30 cellular contexts compared by ENCODE assay signal in the genomic region with DNA sequence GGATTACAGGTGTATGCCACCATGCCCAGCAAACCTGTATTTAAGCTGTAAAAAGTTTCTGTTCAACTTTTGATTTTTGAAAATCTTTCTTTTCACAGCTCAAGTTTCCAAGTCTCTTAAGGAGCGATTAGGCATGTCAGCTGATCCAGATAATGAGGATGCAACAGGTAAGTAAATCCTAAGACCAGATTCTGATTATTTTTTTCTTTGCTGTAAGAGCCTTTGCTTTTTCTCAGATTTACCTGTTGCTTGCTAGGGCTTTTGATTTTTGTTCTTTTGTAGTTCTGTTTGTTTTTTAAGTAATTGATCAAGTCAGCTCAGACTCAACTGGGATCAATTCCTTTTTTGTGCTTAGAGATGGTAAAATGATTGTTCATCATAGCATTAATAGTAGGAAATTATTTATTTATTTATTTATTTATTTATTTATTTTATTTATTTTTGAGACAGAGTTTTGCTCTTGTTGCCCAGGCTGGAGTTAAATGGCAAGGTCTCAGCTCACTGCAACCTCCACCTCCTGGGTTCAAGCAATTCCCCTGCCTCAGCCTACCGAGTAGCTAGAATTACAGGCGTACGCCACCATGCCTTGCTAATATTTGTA.
"Had no signal": no experiment of that assay in that cellular context is flagged by ENCODE, and none has a peak within 500 bp of the region (broad histone marks: within the 10 kb centered on the region; RNA-seq: fewer than 3 reads in every experiment).

No MANE protein-coding gene starts in this region.

- H3K9me3 ChIP-seq: adrenal gland, body of pancreas, esophagus muscularis mucosa, gastrocnemius medialis, heart left ventricle had no signal

- H3K4me1 Mint-ChIP-seq: activated CD4-positive, alpha-beta memory T cell treated with anti-CD3 and anti-CD28 coated beads, Interleukin-2, amount 10 ng/mL, durations not matched to agents 7 days and 5 days; activated CD4-positive, alpha-beta T cell treated with anti-CD3 and anti-CD28 coated beads, Interleukin-2, amount 10 ng/mL, durations not matched to agents 7 days and 5 days; activated naive CD4-positive, alpha-beta T cell treated with anti-CD3 and anti-CD28 coated beads, Interleukin-2, amount 10 ng/mL, durations not matched to agents 7 days and 5 days; activated naive CD8-positive, alpha-beta T cell treated with anti-CD3 and anti-CD28 coated beads, Interleukin-2, amount 50 U/mL, for 24 hours had no signal

- H3K4me3 Mint-ChIP-seq: activated CD4-positive, alpha-beta memory T cell treated with anti-CD3 and anti-CD28 coated beads, Interleukin-2, amount 10 ng/mL, durations not matched to agents 7 days and 5 days; activated CD4-positive, alpha-beta T cell treated with anti-CD3 and anti-CD28 coated beads, Interleukin-2, amount 10 ng/mL, durations not matched to agents 7 days and 5 days; activated naive CD4-positive, alpha-beta T cell treated with anti-CD3 and anti-CD28 coated beads, Interleukin-2, amount 10 ng/mL, durations not matched to agents 7 days and 5 days; activated naive CD8-positive, alpha-beta T cell treated with anti-CD3 and anti-CD28 coated beads, Interleukin-2, amount 50 U/mL, for 24 hours; activated T-cell treated with anti-CD3 and anti-CD28 coated beads, Interleukin-2, amount 50 U/mL, for 24 hours; activated T-cell treated with anti-CD3 and anti-CD28 coated beads, Interleukin-2, amount 50 U/mL, for 72 hours; WTC11 had no signal

- H3K4me3 ChIP-seq: adrenal gland, body of pancreas, esophagus muscularis mucosa, gastrocnemius medialis, heart left ventricle had no signal

- H3K27me3 Mint-ChIP-seq: activated CD4-positive, alpha-beta memory T cell treated with anti-CD3 and anti-CD28 coated beads, Interleukin-2, amount 10 ng/mL, durations not matched to agents 7 days and 5 days; activated CD4-positive, alpha-beta T cell treated with anti-CD3 and anti-CD28 coated beads, Interleukin-2, amount 10 ng/mL, durations not matched to agents 7 days and 5 days; activated naive CD4-positive, alpha-beta T cell treated with anti-CD3 and anti-CD28 coated beads, Interleukin-2, amount 10 ng/mL, durations not matched to agents 7 days and 5 days; activated naive CD8-positive, alpha-beta T cell treated with anti-CD3 and anti-CD28 coated beads, Interleukin-2, amount 50 U/mL, for 24 hours; activated T-cell treated with anti-CD3 and anti-CD28 coated beads, Interleukin-2, amount 50 U/mL, for 24 hours had no signal

- DNase-seq: activated CD4-positive, alpha-beta memory T cell treated with anti-CD3 and anti-CD28 coated beads, Interleukin-2, amount 10 ng/mL, durations not matched to agents 7 days and 5 days; activated CD4-positive, alpha-beta T cell treated with anti-CD3 and anti-CD28 coated beads for 1 hour; activated CD4-positive, alpha-beta T cell treated with anti-CD3 and anti-CD28 coated beads for 4 hours; activated CD4-positive, alpha-beta T cell treated with anti-CD3 and anti-CD28 coated beads, Interleukin-2, amount 10 ng/mL, durations not matched to agents 7 days and 5 days; activated CD4-positive, alpha-beta T cell treated with anti-CD3 and anti-CD28 coated beads, Interleukin-2, amount 50 U/mL, for 4 hours; activated CD8-positive, alpha-beta memory T cell treated with anti-CD3 and anti-CD28 coated beads, Interleukin-2, amount 50 U/mL, for 48 hours; activated gamma-delta T cell; activated naive CD4-positive, alpha-beta T cell; activated naive CD4-positive, alpha-beta T cell treated with anti-CD3 and anti-CD28 coated beads, Interleukin-2, amount 10 ng/mL, durations not matched to agents 7 days and 5 days; activated naive CD8-positive, alpha-beta T cell treated with anti-CD3 and anti-CD28 coated beads, Interleukin-2, amount 50 U/mL, for 24 hours; activated T-cell treated with anti-CD3 and anti-CD28 coated beads for 4 hours; activated T-cell treated with anti-CD3 and anti-CD28 coated beads, Interleukin-2, amount 50 U/mL, for 24 hours; activated T-cell treated with anti-CD3 and anti-CD28 coated beads, Interleukin-2, amount 50 U/mL, for 72 hours; adrenal gland; amygdala; aorta; body of pancreas; caudate nucleus; cortex of kidney; dermis blood vessel endothelial cell; effector CD4-positive, alpha-beta T cell; erythroblast; foreskin keratinocyte; gastrocnemius medialis; glutamatergic neuron; heart left ventricle; T1000 had no signal

- H3K9me3 Mint-ChIP-seq: activated CD4-positive, alpha-beta memory T cell treated with anti-CD3 and anti-CD28 coated beads, Interleukin-2, amount 10 ng/mL, durations not matched to agents 7 days and 5 days; activated CD4-positive, alpha-beta T cell treated with anti-CD3 and anti-CD28 coated beads, Interleukin-2, amount 10 ng/mL, durations not matched to agents 7 days and 5 days; activated naive CD4-positive, alpha-beta T cell treated with anti-CD3 and anti-CD28 coated beads, Interleukin-2, amount 10 ng/mL, durations not matched to agents 7 days and 5 days; activated naive CD4-positive, alpha-beta T cell treated with anti-CD3 and anti-CD28 coated beads, Interleukin-2, amount 50 U/mL, for 72 hours; activated naive CD8-positive, alpha-beta T cell treated with anti-CD3 and anti-CD28 coated beads, Interleukin-2, amount 50 U/mL, for 24 hours; activated T-cell treated with anti-CD3 and anti-CD28 coated beads, Interleukin-2, amount 50 U/mL, for 24 hours; activated T-cell treated with anti-CD3 and anti-CD28 coated beads, Interleukin-2, amount 50 U/mL, for 72 hours had no signal

- ATAC-seq: activated naive CD4-positive, alpha-beta T cell treated with anti-CD3 and anti-CD28 coated beads, Interleukin-2, amount 50 U/mL, for 72 hours; activated naive CD8-positive, alpha-beta T cell treated with anti-CD3 and anti-CD28 coated beads, Interleukin-2, amount 50 U/mL, for 24 hours; activated T-cell treated with anti-CD3 and anti-CD28 coated beads, Interleukin-2, amount 50 U/mL, for 72 hours; body of pancreas; foreskin keratinocyte; gastrocnemius medialis; heart left ventricle; WTC11 had no signal

- H3K27ac ChIP-seq: adrenal gland, body of pancreas, esophagus muscularis mucosa, foreskin keratinocyte, gastrocnemius medialis had no signal

- H3K4me1 ChIP-seq: adrenal gland, body of pancreas, foreskin keratinocyte, gastrocnemius medialis had no signal

- H3K27ac Mint-ChIP-seq: activated CD4-positive, alpha-beta memory T cell treated with anti-CD3 and anti-CD28 coated beads, Interleukin-2, amount 10 ng/mL, durations not matched to agents 7 days and 5 days; activated CD4-positive, alpha-beta T cell treated with anti-CD3 and anti-CD28 coated beads, Interleukin-2, amount 10 ng/mL, durations not matched to agents 7 days and 5 days; activated naive CD4-positive, alpha-beta T cell treated with anti-CD3 and anti-CD28 coated beads, Interleukin-2, amount 10 ng/mL, durations not matched to agents 7 days and 5 days; activated naive CD8-positive, alpha-beta T cell treated with anti-CD3 and anti-CD28 coated beads, Interleukin-2, amount 50 U/mL, for 24 hours; activated T-cell treated with anti-CD3 and anti-CD28 coated beads, Interleukin-2, amount 50 U/mL, for 24 hours; activated T-cell treated with anti-CD3 and anti-CD28 coated beads, Interleukin-2, amount 50 U/mL, for 72 hours; WTC11 had no signal

- H3K27me3 ChIP-seq: adrenal gland, body of pancreas, esophagus muscularis mucosa, foreskin keratinocyte, gastrocnemius medialis, heart left ventricle had no signal
